8 cellular contexts compared by ENCODE assay signal in the genomic region with DNA sequence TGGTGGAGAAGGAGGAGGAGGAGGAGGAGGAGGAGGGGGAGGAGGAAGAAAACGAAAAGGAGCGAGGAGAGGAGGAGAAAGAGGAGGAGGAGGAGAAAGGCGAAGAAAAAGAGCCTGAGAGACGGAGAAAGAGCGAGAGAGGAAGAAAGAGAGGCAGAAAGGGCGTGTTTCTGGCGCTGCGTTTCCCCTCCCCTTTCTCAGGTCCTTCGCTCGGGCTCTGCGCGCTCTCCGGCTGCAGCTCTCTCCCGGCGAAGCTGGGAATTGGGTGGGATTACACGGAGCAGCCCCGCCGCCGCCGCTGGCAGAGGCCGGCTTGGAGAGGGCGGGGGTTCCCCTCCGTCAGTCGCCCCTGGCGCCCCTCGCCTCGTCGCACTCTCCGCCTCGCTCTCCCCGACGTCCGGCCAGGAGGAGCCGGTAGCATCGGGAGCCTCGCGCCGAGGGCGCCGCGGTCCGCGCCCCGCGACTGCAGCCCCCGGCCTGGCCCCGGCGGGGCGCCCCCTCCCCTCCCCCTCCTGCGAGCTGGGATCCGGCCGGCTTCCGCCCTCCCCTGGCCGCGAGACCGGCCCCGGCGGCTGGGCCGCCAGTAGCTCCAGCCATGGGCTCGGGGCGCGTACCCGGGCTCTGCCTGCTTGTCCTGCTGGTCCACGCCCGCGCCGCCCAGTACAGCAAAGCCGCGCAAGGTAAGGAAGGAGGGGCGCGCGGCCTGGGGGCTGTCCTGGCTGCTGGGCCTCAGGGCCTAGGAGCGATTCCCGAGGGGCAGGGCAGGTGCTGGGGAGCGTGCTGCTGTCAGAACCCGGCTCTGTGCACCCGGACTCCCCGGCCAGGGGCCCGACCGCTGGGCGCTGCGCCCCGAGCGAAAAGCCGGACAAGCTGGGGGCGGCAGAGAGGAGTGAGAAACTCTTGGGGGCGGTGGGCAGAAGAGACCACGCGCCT. TPM values are rescaled to one million over a fixed set of nuclear protein-coding genes. Genes with fewer than 3 reads are reported as not detected.
A peak's percentile ranks its signal among the peaks of the same experiment; 100 is the strongest.
DNase-seq lines count a peak whose midpoint lies in the region; ATAC-seq and TF ChIP-seq lines count a peak whose summit lies in the region.

A gene (plus strand): TSS at position 133 of the 933 bp plus-strand sequence. CDS start 463 bp downstream, at position 596.

- in situ Hi-C loops in brain microvascular endothelial cell (cut with HindIII; ENCODE audit: low pct_ligation_motif_present, low sequenced_read_pairs) = no loop called here

- peak within 1 kb of the TSS; percentile 45 for H3K4me3 Mint-ChIP-seq in activated CD4-positive, alpha-beta T cell treated with anti-CD3 and anti-CD28 coated beads, Interleukin-2, amount 10 ng/mL, durations not matched to agents 7 days and 5 days
- peak within 1 kb of the TSS; percentile 62 for H3K4me3 Mint-ChIP-seq in stimulated activated memory B cell treated with anti-CD40 and anti-IgM and Interleukin-4, amounts not matched to agents 10 μg/mL and 1 μg/mL and 100 μg/mL, for 72 hours

- H3K27me3 Mint-ChIP-seq in activated CD4-positive, alpha-beta T cell treated with anti-CD3 and anti-CD28 coated beads, Interleukin-2, amount 10 ng/mL, durations not matched to agents 7 days and 5 days = peaks cover 74% of the 10 kb centered on the region
- peaks cover 74% of the 10 kb centered on the region for H3K27me3 Mint-ChIP-seq in stimulated activated memory B cell treated with anti-CD40 and anti-IgM and Interleukin-4, amounts not matched to agents 10 μg/mL and 1 μg/mL and 100 μg/mL, for 72 hours

- H3K36me3 Mint-ChIP-seq in activated CD4-positive, alpha-beta T cell treated with anti-CD3 and anti-CD28 coated beads, Interleukin-2, amount 10 ng/mL, durations not matched to agents 7 days and 5 days (ENCODE audit: low read depth) = no peaks in the 10 kb centered on the region
- H3K36me3 Mint-ChIP-seq in stimulated activated memory B cell treated with anti-CD40 and anti-IgM and Interleukin-4, amounts not matched to agents 10 μg/mL and 1 μg/mL and 100 μg/mL, for 72 hours = no peaks in the 10 kb centered on the region

- no peak within 1 kb of the TSS for H3K27ac ChIP-seq in brain microvascular endothelial cell

- CTCF ChIA-PET in activated CD4-positive, alpha-beta T cell treated with anti-CD3 and anti-CD28 coated beads, Interleukin-2, amount 10 ng/mL, durations not matched to agents 7 days and 5 days (lab: Charles Lee) = interaction anchor here (0.6 kb wide), 2 partner anchors 27 to 35 kb away, joined by 3 read pairs; no protein-coding TSS in a partner anchor

- H3K9me3 Mint-ChIP-seq in activated CD4-positive, alpha-beta T cell treated with anti-CD3 and anti-CD28 coated beads, Interleukin-2, amount 10 ng/mL, durations not matched to agents 7 days and 5 days = no peaks in the 10 kb centered on the region
- no peaks in the 10 kb centered on the region for H3K9me3 Mint-ChIP-seq in stimulated activated memory B cell treated with anti-CD40 and anti-IgM and Interleukin-4, amounts not matched to agents 10 μg/mL and 1 μg/mL and 100 μg/mL, for 72 hours

- no peaks in the 10 kb centered on the region for H3K27me3 ChIP-seq in brain microvascular endothelial cell (replicated peaks)

- TF ChIP-seq CTCF in brain microvascular endothelial cell (IDR thresholded peaks at IDR 0.05; ENCODE audit: low read depth, low read length, missing control alignments) = no peak

- peak within 1 kb of the TSS; percentile 62 for H3K4me3 ChIP-seq in brain microvascular endothelial cell (ENCODE audit: low read depth, low read length)

- no peak within 1 kb of the TSS for H3K27ac Mint-ChIP-seq in activated CD4-positive, alpha-beta T cell treated with anti-CD3 and anti-CD28 coated beads, Interleukin-2, amount 10 ng/mL, durations not matched to agents 7 days and 5 days
- H3K27ac Mint-ChIP-seq in stimulated activated memory B cell treated with anti-CD40 and anti-IgM and Interleukin-4, amounts not matched to agents 10 μg/mL and 1 μg/mL and 100 μg/mL, for 72 hours = no peak within 1 kb of the TSS

- no peaks in the 10 kb centered on the region for H3K36me3 ChIP-seq in brain microvascular endothelial cell (replicated peaks)

- peak; percentile 16 for DNase-seq in activated CD4-positive, alpha-beta T cell treated with anti-CD3 and anti-CD28 coated beads, Interleukin-2, amount 10 ng/mL, durations not matched to agents 7 days and 5 days
- DNase-seq in activated CD4-positive, alpha-beta T cell treated with anti-CD3 and anti-CD28 coated beads for 1 hour = no peak
- peak; percentile 37 for DNase-seq in NCI-H510A (lab: John Stamatoyannopoulos, UW)
- DNase-seq in brain microvascular endothelial cell = peak; percentile 18
- peak; percentile 43 for DNase-seq in iris pigment epithelial cell (ENCODE audit: low read depth)

- POLR2A ChIA-PET in activated CD4-positive, alpha-beta T cell treated with anti-CD3 and anti-CD28 coated beads, Interleukin-2, amount 10 ng/mL, durations not matched to agents 7 days and 5 days (lab: Charles Lee) = no interaction called here

- H3K4me1 Mint-ChIP-seq in activated CD4-positive, alpha-beta T cell treated with anti-CD3 and anti-CD28 coated beads, Interleukin-2, amount 10 ng/mL, durations not matched to agents 7 days and 5 days = peaks cover 7% of the 10 kb centered on the region
- H3K4me1 Mint-ChIP-seq in stimulated activated memory B cell treated with anti-CD40 and anti-IgM and Interleukin-4, amounts not matched to agents 10 μg/mL and 1 μg/mL and 100 μg/mL, for 72 hours = peaks cover 8% of the 10 kb centered on the region

- ATAC-seq in stimulated activated memory B cell treated with anti-CD40 and anti-IgM and Interleukin-4, amounts not matched to agents 10 μg/mL and 1 μg/mL and 100 μg/mL, for 72 hours = peak; percentile 32
- ATAC-seq in HG03139 (IDR thresholded peaks at IDR 0.05; ENCODE audit: unreplicated experiment) (no peak), HG03159 (IDR thresholded peaks at IDR 0.05; ENCODE audit: unreplicated experiment) (no peak)

RNA-seq across cellular contexts. Expression of the gene that starts here (rescaled TPM):
- not detected for total RNA-seq in activated CD4-positive, alpha-beta T cell treated with anti-CD3 and anti-CD28 coated beads, Interleukin-2, amount 10 ng/mL, durations not matched to agents 7 days and 5 days

Comparison
In these comparisons a context has a peak if more than half of its experiments do, and no peak if none do; other contexts are left out.
1. Peak in DNase-seq in activated CD4-positive, alpha-beta T cell treated with anti-CD3 and anti-CD28 coated beads, Interleukin-2, amount 10 ng/mL, durations not matched to agents 7 days and 5 days; RNA of the gene not detected or under 1 TPM.